ENCODE assay signal across 11 cellular contexts in genomic region chr15:101746697-101747073, GRCh38. TPM values are rescaled to one million over a fixed set of nuclear protein-coding genes. Genes with fewer than 3 reads are reported as not detected.
DNase-seq lines count a peak whose midpoint lies in the region; ATAC-seq and TF ChIP-seq lines count a peak whose summit lies in the region.
"Not testable (repeated sequence)": the region's sequence is repeated elsewhere in the genome, so short reads cannot be mapped to it uniquely, and the experiment has no call there.
"Had no signal": no experiment of that assay in that cellular context is flagged by ENCODE, and none has a peak within 500 bp of the region (broad histone marks: within the 10 kb centered on the region; RNA-seq: fewer than 3 reads in every experiment).

No MANE protein-coding gene starts in this region.

- not testable (repeated sequence) for H3K4me1 ChIP-seq in esophagus squamous epithelium; naive thymus-derived CD4-positive, alpha-beta T cell (ENCODE audit: control insufficient read depth in 2 of 2, insufficient read depth in 2 of 2, low read length in 2 of 2); upper lobe of left lung

- ATAC-seq in GM18873 (IDR thresholded peaks at IDR 0.05; ENCODE audit: low FRiP score, unreplicated experiment), result peak; percentile 40
- ATAC-seq in GM21526 (IDR thresholded peaks at IDR 0.05; ENCODE audit: low FRiP score, unreplicated experiment), result peak; percentile 44
- ATAC-seq in HG03025 (IDR thresholded peaks at IDR 0.05; ENCODE audit: low FRiP score, unreplicated experiment), result peak; percentile 32
- peak; percentile 32 for ATAC-seq in activated T-helper 17 cell treated with anti-CD3 and anti-CD28 coated beads, Interleukin-2, amount 50 U/mL, for 72 hours (replicated peaks)
- ATAC-seq in naive thymus-derived CD4-positive, alpha-beta T cell, result not testable (repeated sequence)
- peak; percentile 22 to 63 for ATAC-seq in upper lobe of left lung (ENCODE audit: low FRiP score in 2 of 2)

- not testable (repeated sequence) for H3K36me3 Mint-ChIP-seq in IgD-negative memory B cell; activated T-helper 17 cell treated with anti-CD3 and anti-CD28 coated beads, Interleukin-2, amount 50 U/mL, for 72 hours (ENCODE audit: low read depth); naive thymus-derived CD4-positive, alpha-beta T cell

- not testable (repeated sequence) for H3K36me3 ChIP-seq in esophagus squamous epithelium; naive thymus-derived CD4-positive, alpha-beta T cell (ENCODE audit: control insufficient read depth in 2 of 3, insufficient read depth in 3 of 3, low read length in 3 of 3); upper lobe of left lung

- peak overlapping the region; percentile 57 to 87 (median 80) for H3K4me3 Mint-ChIP-seq in IgD-negative memory B cell
- peak overlapping the region; percentile 68 for H3K4me3 Mint-ChIP-seq in activated T-helper 17 cell treated with anti-CD3 and anti-CD28 coated beads, Interleukin-2, amount 50 U/mL, for 72 hours
- peak overlapping the region in 8 of 10 donors; percentile 35 to 82 (median 72) for H3K4me3 Mint-ChIP-seq in naive thymus-derived CD4-positive, alpha-beta T cell

- intact Hi-C loops in esophagus squamous epithelium (cut with DNase I), result not testable (repeated sequence)
- intact Hi-C loops in naive thymus-derived CD4-positive, alpha-beta T cell (cut with micrococcal nuclease), result loop anchor here in 1 of 2 donors (1.0 kb wide), 1 partner anchor 22 kb away; the partner anchor contains the start of gene TARS3

- not testable (repeated sequence) for DNase-seq in esophagus squamous epithelium (lab: John Stamatoyannopoulos, UW); naive thymus-derived CD4-positive, alpha-beta T cell; upper lobe of left lung

- not testable (repeated sequence) for H3K27ac ChIP-seq in esophagus squamous epithelium; naive thymus-derived CD4-positive, alpha-beta T cell (ENCODE audit: low read depth, low read length); upper lobe of left lung

- not testable (repeated sequence) for TF ChIP-seq POLR2A in esophagus squamous epithelium (IDR thresholded peaks at IDR 0.05); upper lobe of left lung (IDR thresholded peaks at IDR 0.05)

- H3K4me1 Mint-ChIP-seq in IgD-negative memory B cell; activated T-helper 17 cell treated with anti-CD3 and anti-CD28 coated beads, Interleukin-2, amount 50 U/mL, for 72 hours: not testable (repeated sequence)
- H3K4me1 Mint-ChIP-seq in naive thymus-derived CD4-positive, alpha-beta T cell, result peaks cover 3 to 14% (median 11%) of the 10 kb centered on the region in 7 donors

- POLR2A ChIA-PET in naive thymus-derived CD4-positive, alpha-beta T cell (lab: Charles Lee), result interaction anchor here (0.7 to 1.3 kb wide), 2 partner anchors 23 to 95 kb away, joined by 3 read pairs; partner anchors contain the start of gene TARS3

- TF ChIP-seq CTCF in esophagus squamous epithelium (IDR thresholded peaks at IDR 0.05); upper lobe of left lung (IDR thresholded peaks at IDR 0.05): not testable (repeated sequence)

- TF ChIP-seq EP300 in upper lobe of left lung (IDR thresholded peaks at IDR 0.05), result not testable (repeated sequence)

- H3K27ac Mint-ChIP-seq in IgD-negative memory B cell; activated T-helper 17 cell treated with anti-CD3 and anti-CD28 coated beads, Interleukin-2, amount 50 U/mL, for 72 hours; naive thymus-derived CD4-positive, alpha-beta T cell: not testable (repeated sequence)

- no CpG with 5 or more reads among the region's 20 CpGs for WGBS in esophagus squamous epithelium, 2 donors
- no CpG with 5 or more reads among the region's 20 CpGs for WGBS in upper lobe of left lung, 2 donors

- H3K4me3 ChIP-seq in esophagus squamous epithelium (peak overlapping the region in 3 of 4 donors; percentile 45 to 62 (median 45)), upper lobe of left lung (peak overlapping the region in 3 of 4 donors; percentile 45 to 51 (median 50))
- H3K4me3 ChIP-seq in naive thymus-derived CD4-positive, alpha-beta T cell (ENCODE audit: low read length), result not testable (repeated sequence)

- CTCF ChIA-PET in naive thymus-derived CD4-positive, alpha-beta T cell (lab: Charles Lee), result not testable (repeated sequence)

- H3K27me3 ChIP-seq in esophagus squamous epithelium; naive thymus-derived CD4-positive, alpha-beta T cell (ENCODE audit: control insufficient read depth in 2 of 2, insufficient read depth in 2 of 2, low read length in 2 of 2); upper lobe of left lung: not testable (repeated sequence)

- not testable (repeated sequence) for H3K9me3 ChIP-seq in esophagus squamous epithelium; naive thymus-derived CD4-positive, alpha-beta T cell (ENCODE audit: control insufficient read depth in 2 of 3, low read length in 3 of 3); upper lobe of left lung

- H3K27me3 Mint-ChIP-seq in IgD-negative memory B cell; activated T-helper 17 cell treated with anti-CD3 and anti-CD28 coated beads, Interleukin-2, amount 50 U/mL, for 72 hours; naive thymus-derived CD4-positive, alpha-beta T cell: not testable (repeated sequence)

- H3K9me3 Mint-ChIP-seq in IgD-negative memory B cell; activated T-helper 17 cell treated with anti-CD3 and anti-CD28 coated beads, Interleukin-2, amount 50 U/mL, for 72 hours; naive thymus-derived CD4-positive, alpha-beta T cell: not testable (repeated sequence)

RNA-seq across cellular contexts. Expression of gene TARS3, which starts 22.4 kb away (rescaled TPM):
- polyA plus RNA-seq in IgD-negative memory B cell, result 13.3 TPM
- total RNA-seq in activated T-helper 17 cell treated with anti-CD3 and anti-CD28 coated beads, Interleukin-2, amount 50 U/mL, for 72 hours, result 10 to 100 TPM; 20.6 to 33.0 TPM
- 10 to 100 TPM in 1 of 4 donors, 1 to 10 TPM in 3; 2.9 to 16.6 (median 7.8) TPM for total RNA-seq in esophagus squamous epithelium
- 10 to 100 TPM; 20.5 to 42.6 (median 23.6) TPM for total RNA-seq in naive thymus-derived CD4-positive, alpha-beta T cell
- polyA plus RNA-seq in naive thymus-derived CD4-positive, alpha-beta T cell, result 10 to 100 TPM; 10.2 to 17.0 TPM
- total RNA-seq in upper lobe of left lung, result 10 to 100 TPM in 5 of 6 donors, 1 to 10 TPM in 1; 8.7 to 45.1 (median 13.9) TPM

RNA-seq across cellular contexts. Expression of gene OR4F6, which starts 56.6 kb away (rescaled TPM):
- not detected for polyA plus RNA-seq in IgD-negative memory B cell
- total RNA-seq in activated T-helper 17 cell treated with anti-CD3 and anti-CD28 coated beads, Interleukin-2, amount 50 U/mL, for 72 hours, result not detected
- total RNA-seq in esophagus squamous epithelium, result not detected
- not detected for total RNA-seq in naive thymus-derived CD4-positive, alpha-beta T cell
- polyA plus RNA-seq in naive thymus-derived CD4-positive, alpha-beta T cell, result not detected
- total RNA-seq in upper lobe of left lung, result not detected
- total RNA-seq: epithelial cell of proximal tubule, GM23248, subcutaneous adipose tissue had no signal
- polyA plus RNA-seq: GM23248 had no signal
